6 cellular contexts compared by ENCODE assay signal in genomic region chr21:14013056-14013603, GRCh38.
"Had no signal": no experiment of that assay in that cellular context is flagged by ENCODE, and none has a peak within 500 bp of the region (broad histone marks: within the 10 kb centered on the region; RNA-seq: fewer than 3 reads in every experiment).

No MANE protein-coding gene starts in this region.

- DNase-seq: GM23248, GOT3, H9, HCEC 1CT, KBM-7 had no signal

- H3K27ac ChIP-seq: GM23248, KMS-11 had no signal

- H3K9ac ChIP-seq: GM23248, KMS-11 had no signal

- H2AFZ ChIP-seq: GM23248 had no signal

- H3K4me2 ChIP-seq: KMS-11 had no signal

- H3K4me3 ChIP-seq: GM23248 had no signal
